In the genomic region with DNA sequence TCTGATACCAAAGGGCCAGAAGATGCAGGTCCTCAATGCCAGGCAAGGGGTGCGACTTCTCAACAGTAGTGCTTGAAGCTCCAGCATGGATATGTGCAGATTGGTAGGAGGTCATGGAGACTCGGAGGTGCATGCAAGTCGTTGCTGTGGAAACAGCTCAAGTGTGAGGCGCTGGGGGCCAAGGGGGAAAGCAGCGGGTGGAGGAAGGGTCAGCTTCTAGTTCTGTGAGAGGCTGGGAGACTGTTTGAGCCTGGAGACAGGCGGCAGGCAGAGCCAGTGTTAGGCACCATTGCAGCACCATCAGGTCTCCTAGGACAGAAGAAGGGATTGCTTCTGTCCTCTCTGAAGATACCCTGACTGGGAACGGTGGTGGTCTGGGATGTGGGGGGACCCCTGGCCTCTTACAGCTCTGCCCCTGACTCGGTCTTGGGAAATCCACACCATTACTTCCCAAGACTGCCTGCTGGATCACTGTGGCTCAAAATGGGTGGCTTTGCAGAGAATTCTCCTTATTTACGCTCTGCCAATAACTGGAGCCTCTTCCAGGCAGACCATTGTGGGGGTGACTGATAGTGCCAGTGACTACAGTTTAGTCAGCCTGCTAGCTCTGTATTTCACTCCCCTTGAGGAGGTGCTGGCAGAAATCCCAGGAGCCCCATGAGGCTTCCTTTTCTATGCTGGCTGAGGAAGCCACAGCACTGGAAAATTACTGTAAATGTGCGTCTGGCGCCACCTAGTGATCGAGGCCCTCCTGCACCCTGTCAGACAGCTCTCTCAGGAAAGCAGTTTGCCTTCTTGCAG, we compare ENCODE assay signal across 8 cellular contexts. TPM values are rescaled to one million over a fixed set of nuclear protein-coding genes. Genes with fewer than 3 reads are reported as not detected.
DNase-seq lines count a peak whose midpoint lies in the region; ATAC-seq and TF ChIP-seq lines count a peak whose summit lies in the region.

No MANE protein-coding gene starts in this region.

- H3K9me3 Mint-ChIP-seq in natural killer cell = no peaks in the 10 kb centered on the region

- no peak overlapping the region for H3K27ac ChIP-seq in AG04450 (ENCODE audit: low read depth, low read length)

- no peak overlapping the region for H3K27ac Mint-ChIP-seq in natural killer cell

- intact Hi-C loops in natural killer cell (cut with micrococcal nuclease) = no loop called here

- no peak for TF ChIP-seq POLR2A in erythroblast (IDR thresholded peaks at IDR 0.05; ENCODE audit: low read length)

- H3K9me3 ChIP-seq in AG04450 (ENCODE audit: control insufficient read depth, insufficient read depth, low read length) = peaks cover 2% of the 10 kb centered on the region; the same call in 1 of the 2 replicates

- peak; percentile 65 for ATAC-seq in GM18519 (IDR thresholded peaks at IDR 0.05; ENCODE audit: low FRiP score, unreplicated experiment)
- peak; percentile 43 to 73 (median 59) for ATAC-seq in natural killer cell

- peaks cover 2% of the 10 kb centered on the region for H3K27me3 ChIP-seq in AG04450 (ENCODE audit: control insufficient read depth, insufficient read depth, low read length)

- no peaks in the 10 kb centered on the region for H3K36me3 Mint-ChIP-seq in natural killer cell

- peak; percentile 90 for DNase-seq in AG04450 (ENCODE audit: low read depth, low spot score)
- peak; percentile 38 for DNase-seq in HuH-7.5 (ENCODE audit: low spot score)
- DNase-seq in NOMO-1 treated with dmso at 0.1 percent for 144 hours (lab: John Stamatoyannopoulos, UW; ENCODE audit: unreplicated experiment) = peak; percentile 29
- DNase-seq in activated T-cell treated with anti-CD3 and anti-CD28 coated beads for 1 hour (ENCODE audit: low read depth) = peak; percentile 40
- peak; percentile 55 to 80 for DNase-seq in erythroblast (lab: John Stamatoyannopoulos, UW)
- peak; percentile 52 for DNase-seq in natural killer cell
- peak in 5 of 6 experiments; percentile 4 to 32 (median 16) for DNase-seq in stimulated activated naive CD4-positive, alpha-beta T cell (lab: John Stamatoyannopoulos, UW)

- TF ChIP-seq CTCF in AG04450 (IDR thresholded peaks at IDR 0.05; ENCODE audit: low read depth, low read length) (peak; percentile 98), natural killer cell (IDR thresholded peaks at IDR 0.05) (peak; percentile 71)

- POLR2A ChIA-PET in AG04450 (lab: Yijun Ruan, JAX) = interaction anchor here (0.6 to 0.7 kb wide), 5 partner anchors 13 to 1083 kb away, joined by 3 to 5 read pairs (median 3); no protein-coding TSS in a partner anchor

- peaks cover 0 to 4% of the 10 kb centered on the region in 2 donors for H3K27me3 Mint-ChIP-seq in natural killer cell (ENCODE audit: low read depth in 2 of 2)

- no peaks in the 10 kb centered on the region for H3K4me1 Mint-ChIP-seq in natural killer cell

- no peak overlapping the region for H3K4me3 Mint-ChIP-seq in natural killer cell

- CTCF ChIA-PET in AG04450 (lab: Charles Lee) = interaction anchor here (0.6 to 7.7 kb wide), 130 partner anchors 9 to 817 kb away, joined by 3 to 338 read pairs (median 5); a partner anchor contains a TSS

- no peak overlapping the region for H3K4me3 ChIP-seq in AG04450 (ENCODE audit: low read depth, low read length)

RNA-seq across cellular contexts. Expression of a gene that starts 46.3 kb away (rescaled TPM):
- polyA plus RNA-seq in AG04450 (2011; rRNA removed) = 7.8 and 8.2 TPM in 2 replicates
- 11.2 and 12.6 TPM in 2 replicates for polyA minus RNA-seq in AG04450 (2011; rRNA and poly(A)+ RNA removed)
- total RNA-seq in natural killer cell = 10 to 100 TPM in 2 of 3 donors, 1 to 10 TPM in 1; 6.4 to 14.8 (median 10.3) TPM

Comparison
In these comparisons a context has a peak if more than half of its experiments do, and no peak if none do; other contexts are left out.
1. DNase-seq: peak in every context shown above with its lines; median percentile 90 in AG04450; 68 in erythroblast; 52 in natural killer cell; 40 in activated T-cell treated with anti-CD3 and anti-CD28 coated beads for 1 hour; 38 in HuH-7.5; 29 in NOMO-1 treated with dmso at 0.1 percent for 144 hours; 16 in stimulated activated naive CD4-positive, alpha-beta T cell.